Comparison of ENCODE assay signal across 27 cellular contexts in the genomic region with DNA sequence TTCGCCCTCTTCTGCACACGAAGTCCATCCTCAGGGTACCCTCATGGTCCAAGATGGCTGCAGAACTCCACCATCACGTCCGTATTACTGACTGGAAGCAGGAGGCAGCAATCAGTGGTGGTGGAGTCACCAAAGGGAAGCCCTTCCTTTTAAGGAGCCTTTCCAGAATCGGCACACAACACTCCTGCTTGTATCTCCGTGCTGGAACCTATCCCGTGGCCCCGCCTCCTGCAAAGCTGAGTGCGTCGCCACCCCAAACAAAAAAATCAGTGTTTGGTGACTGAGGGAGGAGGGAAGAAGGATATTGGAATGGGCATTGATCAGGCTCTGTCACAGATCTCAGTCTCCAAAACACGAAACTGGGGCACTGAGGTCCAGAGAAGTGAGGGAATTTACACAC. TPM values are rescaled to one million over a fixed set of nuclear protein-coding genes. Genes with fewer than 3 reads are reported as not detected.
"Had no signal": no experiment of that assay in that cellular context is flagged by ENCODE, and none has a peak within 500 bp of the region (broad histone marks: within the 10 kb centered on the region; RNA-seq: fewer than 3 reads in every experiment).

No MANE protein-coding gene starts in this region.

- FAIRE-seq: urothelium cell line had no signal

- ATAC-seq: esophagus mucosa; mucosa of descending colon; natural killer cell treated with Interleukin-12 subunit alpha and Interleukin-12 subunit beta and Interleukin-15 and Interleukin-18, amount 100 ng/mL, for 72 hours; stimulated activated naive B cell treated with anti-CD40 and anti-IgM and Interleukin-4, amounts not matched to agents 10 μg/mL and 1 μg/mL and 100 μg/mL, for 72 hours; stimulated activated naive CD8-positive, alpha-beta T cell treated with anti-CD3 and anti-CD28 coated beads, Interleukin-15, amount 100 ng/mL, for 72 hours had no signal

- H3K9me3 ChIP-seq: colonic mucosa, mucosa of descending colon, prostate gland, right atrium auricular region, spleen, testis, tibial artery, upper lobe of left lung had no signal

- H3K27me3 ChIP-seq: colonic mucosa, right atrium auricular region, spleen, testis, tibial artery, upper lobe of left lung had no signal

- DNase-seq: colonic mucosa; effector CD8-positive, alpha-beta T cell; endodermal cell; foreskin fibroblast; glutamatergic neuron; hypothalamus; immature natural killer cell; islet precursor cell; mesenchymal stem cell; mucosa of descending colon; naive B cell; spleen; stimulated activated naive B cell treated with anti-CD40 and anti-IgM and Interleukin-4, amounts not matched to agents 10 μg/mL and 1 μg/mL and 100 μg/mL, for 72 hours; stimulated activated naive CD8-positive, alpha-beta T cell treated with anti-CD3 and anti-CD28 coated beads, Interleukin-15, amount 100 ng/mL, for 72 hours; testis; upper lobe of left lung had no signal

- H3K4me1 ChIP-seq: prostate gland had no signal

- H3K4me3 ChIP-seq: colonic mucosa, mucosa of descending colon, prostate gland, right atrium auricular region, skin epidermis, spleen, testis, tibial artery, upper lobe of left lung had no signal

- H3K27ac ChIP-seq: colonic mucosa, epithelial cell of prostate, prostate gland, skin epidermis, spleen, testis, upper lobe of left lung had no signal

- H3K36me3 ChIP-seq: colonic mucosa, prostate gland, right atrium auricular region, spleen, tibial artery, upper lobe of left lung had no signal

RNA-seq across cellular contexts. Expression of a gene that starts 5.8 kb away (rescaled TPM):
- total RNA-seq: endodermal cell; lung microvascular endothelial cell; mesothelial cell of epicardium; natural killer cell treated with Interleukin-12 subunit alpha and Interleukin-12 subunit beta and Interleukin-15 and Interleukin-18, amount 100 ng/mL, for 72 hours; neural crest cell had no signal
- polyA plus RNA-seq: immature natural killer cell had no signal

RNA-seq across cellular contexts. Expression of a gene that starts 36.3 kb away (rescaled TPM):
- total RNA-seq: lung microvascular endothelial cell, neural crest cell had no signal
- polyA plus RNA-seq: immature natural killer cell had no signal
